ENCODE assay signal across 24 cellular contexts in genomic region chr2:158663796-158664195, GRCh38.
"Had no signal": no experiment of that assay in that cellular context is flagged by ENCODE, and none has a peak within 500 bp of the region (broad histone marks: within the 10 kb centered on the region; RNA-seq: fewer than 3 reads in every experiment).

No MANE protein-coding gene starts in this region.

- ATAC-seq: effector memory CD8-positive, alpha-beta T cell; esophagus mucosa; foreskin keratinocyte; gastroesophageal sphincter; heart left ventricle; left lung; left ventricle myocardium superior; lower lobe of right lung; mucosa of descending colon had no signal

- H3K4me1 ChIP-seq: colonic mucosa had no signal

- H3K4me3 ChIP-seq: colonic mucosa, gastroesophageal sphincter, heart left ventricle, hepatocyte, left lung, lower lobe of right lung, mucosa of descending colon had no signal

- H3K4me3 Mint-ChIP-seq: dendritic cell treated with granulocyte-macrophage colony-stimulating factor and Interleukin-4, amounts not matched to agents 40 ng/mL and 50 ng/mL, for 4 days; effector memory CD8-positive, alpha-beta T cell; endodermal cell; immature natural killer cell; mesothelial cell of epicardium had no signal

- H3K9me3 Mint-ChIP-seq: dendritic cell treated with granulocyte-macrophage colony-stimulating factor and Interleukin-4, amounts not matched to agents 40 ng/mL and 50 ng/mL, for 4 days; effector memory CD8-positive, alpha-beta T cell; endodermal cell; immature natural killer cell; mesothelial cell of epicardium had no signal

- H3K27me3 Mint-ChIP-seq: dendritic cell treated with granulocyte-macrophage colony-stimulating factor and Interleukin-4, amounts not matched to agents 40 ng/mL and 50 ng/mL, for 4 days; effector memory CD8-positive, alpha-beta T cell had no signal

- H3K27ac ChIP-seq: colonic mucosa, epithelial cell of prostate, foreskin keratinocyte, hepatocyte, left lung, lower lobe of right lung had no signal

- H3K4me1 Mint-ChIP-seq: endodermal cell, immature natural killer cell had no signal

- H3K9me3 ChIP-seq: colonic mucosa, gastroesophageal sphincter, heart left ventricle, left lung, lower lobe of right lung, mucosa of descending colon had no signal

- H3K27me3 ChIP-seq: colonic mucosa, foreskin keratinocyte, gastroesophageal sphincter, heart left ventricle, hepatocyte, left lung had no signal

- DNase-seq: colonic mucosa; cortex of kidney; effector CD8-positive, alpha-beta T cell; effector memory CD8-positive, alpha-beta T cell; endodermal cell; erythroblast; foreskin keratinocyte; heart left ventricle; hypothalamus; immature natural killer cell; islet precursor cell; kidney; kidney glomerular epithelial cell; left lung; left ventricle myocardium superior; lower lobe of right lung; mesenchymal stem cell; mucosa of descending colon had no signal

- H3K27ac Mint-ChIP-seq: dendritic cell treated with granulocyte-macrophage colony-stimulating factor and Interleukin-4, amounts not matched to agents 40 ng/mL and 50 ng/mL, for 4 days; effector memory CD8-positive, alpha-beta T cell; endodermal cell; immature natural killer cell; mesothelial cell of epicardium had no signal
